Comparison of ENCODE assay signal across 18 cellular contexts in the genomic region with DNA sequence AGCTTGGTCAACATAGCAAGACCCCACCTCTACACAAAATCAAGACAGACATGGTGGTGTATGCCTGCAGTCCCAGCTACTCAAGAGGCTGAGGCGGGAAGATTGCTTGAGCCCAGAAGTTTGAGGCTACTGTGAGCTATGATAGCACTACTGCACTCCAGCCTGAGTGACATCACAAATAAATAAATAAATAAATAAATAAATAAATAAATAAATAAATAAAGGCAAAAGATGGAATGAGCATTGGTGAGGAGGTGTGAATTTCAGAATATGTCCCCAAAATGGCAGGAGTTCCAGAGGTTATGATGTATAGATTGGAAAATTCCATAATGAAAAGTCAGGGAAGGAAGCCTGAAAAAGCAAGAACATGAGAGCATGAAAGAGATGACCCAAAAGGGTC.
A peak's percentile ranks its signal among the peaks of the same experiment; 100 is the strongest.
DNase-seq lines count a peak whose midpoint lies in the region; ATAC-seq and TF ChIP-seq lines count a peak whose summit lies in the region.
"Had no signal": no experiment of that assay in that cellular context is flagged by ENCODE, and none has a peak within 500 bp of the region (broad histone marks: within the 10 kb centered on the region; RNA-seq: fewer than 3 reads in every experiment).

No MANE protein-coding gene starts in this region.

- H3K27ac Mint-ChIP-seq in endodermal cell (no peak overlapping the region), osteocyte (ENCODE audit: unreplicated experiment) (no peak overlapping the region)
- H3K27ac Mint-ChIP-seq: CD4-positive, alpha-beta T cell; CD8-positive, alpha-beta T cell had no signal

- H3K4me1 Mint-ChIP-seq in endodermal cell = peaks cover 4% of the 10 kb centered on the region
- H3K4me1 Mint-ChIP-seq in osteocyte (ENCODE audit: unreplicated experiment) = no peaks in the 10 kb centered on the region

- peaks cover 4% of the 10 kb centered on the region for H3K36me3 ChIP-seq in endodermal cell (ENCODE audit: control insufficient read depth, insufficient read depth, low read length)
- H3K36me3 ChIP-seq in neuronal stem cell (replicated peaks in 1 of 2; ENCODE audit: control insufficient read depth in 2 of 2, insufficient read depth in 2 of 2, low read length in 2 of 2) = no peaks in the 10 kb centered on the region
- H3K36me3 ChIP-seq in ovary = no peaks in the 10 kb centered on the region
- H3K36me3 ChIP-seq: BE2C, BLaER1 had no signal

- ATAC-seq in GM18517 (IDR thresholded peaks at IDR 0.05; ENCODE audit: unreplicated experiment) = no peak
- no peak for ATAC-seq in HG02981 (IDR thresholded peaks at IDR 0.05; ENCODE audit: unreplicated experiment)
- ATAC-seq: CD8-positive, alpha-beta T cell had no signal

- H3K9me3 ChIP-seq in endodermal cell (ENCODE audit: control insufficient read depth, low read length) (no peaks in the 10 kb centered on the region), neuronal stem cell (replicated peaks in 1 of 2; ENCODE audit: control insufficient read depth in 2 of 2, insufficient read depth in 1 of 2, low read depth in 1 of 2, low read length in 2 of 2) (no peaks in the 10 kb centered on the region), ovary (no peaks in the 10 kb centered on the region)
- H3K9me3 ChIP-seq: BE2C, BLaER1, Caco-2 had no signal

- H3K4me2 ChIP-seq in neuronal stem cell (ENCODE audit: insufficient read depth, low read length, poor library complexity, severe bottlenecking) = no peak overlapping the region
- H3K4me2 ChIP-seq: BLaER1 had no signal

- no peak overlapping the region for H2AFZ ChIP-seq in neuronal stem cell (ENCODE audit: low read length)

- H3K4me3 ChIP-seq in endodermal cell (ENCODE audit: low read length) (peak overlapping the region; percentile 79), neuronal stem cell (ENCODE audit: low read length in 2 of 2) (no peak overlapping the region), ovary (no peak overlapping the region)
- H3K4me3 ChIP-seq: BLaER1 had no signal

- H2BK12ac ChIP-seq in neuronal stem cell (ENCODE audit: low read length) = no peak overlapping the region

- H3K4me3 Mint-ChIP-seq in endodermal cell (no peak overlapping the region), osteocyte (ENCODE audit: unreplicated experiment) (no peak overlapping the region)
- H3K4me3 Mint-ChIP-seq: CD4-positive, alpha-beta T cell; CD8-positive, alpha-beta T cell had no signal

- H3K23ac ChIP-seq in neuronal stem cell (ENCODE audit: low read depth, low read length, poor library complexity) = no peak overlapping the region

- H3K27me3 ChIP-seq in endodermal cell (ENCODE audit: control insufficient read depth, insufficient read depth, low read length, poor library complexity, severe bottlenecking) = no peaks in the 10 kb centered on the region
- H3K27me3 ChIP-seq in neuronal stem cell (ENCODE audit: control insufficient read depth in 3 of 3, insufficient read depth in 3 of 3, low read depth in 1 of 3, low read length in 3 of 3) = no peaks in the 10 kb centered on the region
- H3K27me3 ChIP-seq in ovary = no peaks in the 10 kb centered on the region
- H3K27me3 ChIP-seq: BE2C, BLaER1 had no signal

- TF ChIP-seq POLR2A in ovary (IDR thresholded peaks at IDR 0.05) = no peak

- no peak for TF ChIP-seq EP300 in ovary (IDR thresholded peaks at IDR 0.05)

- TF ChIP-seq CTCF in endodermal cell (conservative IDR thresholded peaks at IDR 0.05) (no peak), osteocyte (IDR thresholded peaks at IDR 0.05) (no peak), ovary (IDR thresholded peaks at IDR 0.05) (no peak)

- H2AK5ac ChIP-seq in neuronal stem cell (ENCODE audit: low read depth, low read length) = no peak overlapping the region

- no peak for DNase-seq in endodermal cell
- peak; percentile 7 for DNase-seq in islet precursor cell
- peak; percentile 34 for DNase-seq in osteocyte (ENCODE audit: extremely low spot score, unreplicated experiment)
- no peak for DNase-seq in neuronal stem cell (ENCODE audit: low spot score)
- no peak for DNase-seq in ovary
- DNase-seq: 8988T; ACHN; BE2C; C1 segment of cervical spinal cord; Caco-2; Calu3; CD4-positive, alpha-beta T cell; CD8-positive, alpha-beta T cell; DMS79 treated with DMSO at 0.1 percent for 48 hours; GF-D8 had no signal

- H3K18ac ChIP-seq in neuronal stem cell (ENCODE audit: low read length) = no peak overlapping the region

- 100% methylated on average over 1 of the region's 1 CpG; no CpG with 5 or more reads in 1 of the 2 experiments for WGBS in endodermal cell (ENCODE audit: insufficient coverage in 1 of 2, insufficient read length in 1 of 2), 2 experiments
- WGBS in neuronal stem cell (ENCODE audit: extremely low coverage in 2 of 2, insufficient read length in 2 of 2, insufficient replicate concordance in 1 of 2), 2 donors = no CpG with 5 or more reads among the region's 1 CpG
- 94 to 100% (median 98%) methylated on average over 1 of the region's 1 CpG for WGBS in ovary, 3 donors

- no peak overlapping the region for H4K91ac ChIP-seq in neuronal stem cell (ENCODE audit: low read depth, low read length, poor library complexity)

- no peak overlapping the region for H2BK5ac ChIP-seq in neuronal stem cell (ENCODE audit: low read length)

- H3K4ac ChIP-seq in neuronal stem cell (ENCODE audit: low read length) = no peak overlapping the region

- H3K9me3 Mint-ChIP-seq in endodermal cell (no peaks in the 10 kb centered on the region), osteocyte (ENCODE audit: unreplicated experiment) (no peaks in the 10 kb centered on the region)
- H3K9me3 Mint-ChIP-seq: CD4-positive, alpha-beta T cell; CD8-positive, alpha-beta T cell had no signal

- H3K79me1 ChIP-seq in neuronal stem cell (ENCODE audit: low read depth, low read length) = no peaks in the 10 kb centered on the region

- no peak overlapping the region for H3K14ac ChIP-seq in neuronal stem cell (ENCODE audit: low read length)

- H3K27me3 Mint-ChIP-seq in endodermal cell (ENCODE audit: insufficient read depth) (no peaks in the 10 kb centered on the region), osteocyte (ENCODE audit: unreplicated experiment) (no peaks in the 10 kb centered on the region)
- H3K27me3 Mint-ChIP-seq: CD4-positive, alpha-beta T cell had no signal

- H3K36me3 Mint-ChIP-seq in endodermal cell (ENCODE audit: low read depth) (peaks cover 10% of the 10 kb centered on the region), osteocyte (ENCODE audit: unreplicated experiment) (no peaks in the 10 kb centered on the region)
- H3K36me3 Mint-ChIP-seq: CD8-positive, alpha-beta T cell had no signal

- no peak overlapping the region for H2BK15ac ChIP-seq in neuronal stem cell (ENCODE audit: low read length)

- H3K27ac ChIP-seq in endodermal cell (ENCODE audit: low read depth, low read length) = no peak overlapping the region
- H3K27ac ChIP-seq in neuronal stem cell (replicated peaks; ENCODE audit: low read length) = no peak overlapping the region
- no peak overlapping the region for H3K27ac ChIP-seq in ovary
- H3K27ac ChIP-seq: BLaER1 had no signal

- intact Hi-C loops in ovary (cut with DNase I) = no loop called here

- H3K4me1 ChIP-seq in endodermal cell (ENCODE audit: control insufficient read depth, insufficient read depth, low read length) (peaks cover 3% of the 10 kb centered on the region), neuronal stem cell (ENCODE audit: control insufficient read depth in 2 of 2, insufficient read depth in 1 of 2, low read depth in 1 of 2, low read length in 2 of 2) (no peaks in the 10 kb centered on the region), ovary (ENCODE audit: insufficient read depth) (no peaks in the 10 kb centered on the region)
- H3K4me1 ChIP-seq: BE2C, BLaER1 had no signal

- no peak overlapping the region for H2BK120ac ChIP-seq in neuronal stem cell (ENCODE audit: low read depth, low read length)

- no peak overlapping the region for H3K9ac ChIP-seq in endodermal cell (ENCODE audit: extremely low read depth, low read length, poor library complexity, severe bottlenecking)
- no peak overlapping the region for H3K9ac ChIP-seq in neuronal stem cell (ENCODE audit: low read depth, low read length, poor library complexity)
- H3K9ac ChIP-seq: BLaER1 had no signal

- H4K8ac ChIP-seq in neuronal stem cell (ENCODE audit: low read depth, low read length) = no peak overlapping the region

Comparison
In these comparisons a context has a peak if more than half of its experiments do, and no peak if none do; other contexts are left out.
1. DNase-seq: peak in islet precursor cell (single experiment) and osteocyte (single experiment); none in endodermal cell (single experiment), neuronal stem cell (single experiment) and ovary (0 of 5).